ENCODE assay signal across 23 cellular contexts in genomic region chr9:34709196-34709978, GRCh38. TPM values are rescaled to one million over a fixed set of nuclear protein-coding genes. Genes with fewer than 3 reads are reported as not detected.
DNase-seq lines count a peak whose midpoint lies in the region; ATAC-seq and TF ChIP-seq lines count a peak whose summit lies in the region.
"Had no signal": no experiment of that assay in that cellular context is flagged by ENCODE, and none has a peak within 500 bp of the region (broad histone marks: within the 10 kb centered on the region; RNA-seq: fewer than 3 reads in every experiment).

No MANE protein-coding gene starts in this region.

- H3K27ac Mint-ChIP-seq in activated naive CD8-positive, alpha-beta T cell treated with anti-CD3 and anti-CD28 coated beads, Interleukin-2, amount 50 U/mL, for 24 hours, result no peak overlapping the region
- H3K27ac Mint-ChIP-seq in activated naive CD8-positive, alpha-beta T cell treated with anti-CD3 and anti-CD28 coated beads for 36 hours, result no peak overlapping the region
- no peak overlapping the region for H3K27ac Mint-ChIP-seq in naive thymus-derived CD4-positive, alpha-beta T cell
- no peak overlapping the region for H3K27ac Mint-ChIP-seq in neural progenitor cell

- POLR2A ChIA-PET in naive thymus-derived CD4-positive, alpha-beta T cell (lab: Charles Lee), result no interaction called here

- no peaks in the 10 kb centered on the region for H4K20me1 ChIP-seq in neural progenitor cell (ENCODE audit: low read depth)

- H3K4me3 ChIP-seq in naive thymus-derived CD4-positive, alpha-beta T cell (ENCODE audit: low read length), result no peak overlapping the region
- H3K4me3 ChIP-seq in upper lobe of right lung (no peak overlapping the region), neural progenitor cell (no peak overlapping the region)
- H3K4me3 ChIP-seq: SJCRH30 had no signal

- H2AFZ ChIP-seq in neural progenitor cell (replicated peaks), result no peak overlapping the region

- DNase-seq in activated naive CD8-positive, alpha-beta T cell treated with anti-CD3 and anti-CD28 coated beads, Interleukin-2, amount 50 U/mL, for 24 hours, result no peak
- no peak for DNase-seq in activated naive CD8-positive, alpha-beta T cell treated with anti-CD3 and anti-CD28 coated beads for 36 hours
- DNase-seq in left ventricle myocardium superior, result no peak
- no peak for DNase-seq in naive thymus-derived CD4-positive, alpha-beta T cell
- DNase-seq in upper lobe of right lung, result no peak
- DNase-seq in NCI-H2081 treated with DMSO at 0.1 percent for 48 hours (lab: John Stamatoyannopoulos, UW), result no peak
- no peak for DNase-seq in neural progenitor cell (ENCODE audit: low spot score)
- no peak for DNase-seq in amniotic stem cell (lab: John Stamatoyannopoulos, UW)
- DNase-seq: AML-193, DND-41, H7, IMR-90, NCI-H1417 treated with DMSO at 0.1 percent for 48 hours, NCI-H187 treated with DMSO at 0.1 percent for 48 hours, NCI-H524, NCI-H82, PC-3 had no signal

- H3K27me3 Mint-ChIP-seq in activated naive CD8-positive, alpha-beta T cell treated with anti-CD3 and anti-CD28 coated beads, Interleukin-2, amount 50 U/mL, for 24 hours, result peaks cover 7% of the 10 kb centered on the region
- peaks cover 3% of the 10 kb centered on the region for H3K27me3 Mint-ChIP-seq in activated naive CD8-positive, alpha-beta T cell treated with anti-CD3 and anti-CD28 coated beads for 36 hours
- peaks cover 0 to 21% (median 10%) of the 10 kb centered on the region in 5 donors for H3K27me3 Mint-ChIP-seq in naive thymus-derived CD4-positive, alpha-beta T cell
- H3K27me3 Mint-ChIP-seq in neural progenitor cell (ENCODE audit: insufficient read depth, low read depth), result peaks cover 2% of the 10 kb centered on the region

- H3K27ac ChIP-seq in naive thymus-derived CD4-positive, alpha-beta T cell (ENCODE audit: low read depth, low read length), result no peak overlapping the region
- H3K27ac ChIP-seq in upper lobe of right lung (no peak overlapping the region), neural progenitor cell (no peak overlapping the region)
- H3K27ac ChIP-seq: 22Rv1, RWPE1, SJCRH30 had no signal

- intact Hi-C loops in left ventricle myocardium superior (cut with micrococcal nuclease), result no loop called here
- intact Hi-C loops in naive thymus-derived CD4-positive, alpha-beta T cell (cut with micrococcal nuclease), result loop anchor here in 1 of 2 donors (10.0 kb wide), 1 partner anchor 275 kb away; the partner anchor contains the start of gene DNAJB5
- intact Hi-C loops in upper lobe of right lung (cut with DNase I), result no loop called here

- H3K4me1 Mint-ChIP-seq in activated naive CD8-positive, alpha-beta T cell treated with anti-CD3 and anti-CD28 coated beads, Interleukin-2, amount 50 U/mL, for 24 hours, result no peaks in the 10 kb centered on the region
- H3K4me1 Mint-ChIP-seq in activated naive CD8-positive, alpha-beta T cell treated with anti-CD3 and anti-CD28 coated beads for 36 hours, result no peaks in the 10 kb centered on the region
- H3K4me1 Mint-ChIP-seq in naive thymus-derived CD4-positive, alpha-beta T cell, result no peaks in the 10 kb centered on the region
- H3K4me1 Mint-ChIP-seq in neural progenitor cell, result no peaks in the 10 kb centered on the region

- H3K9me3 Mint-ChIP-seq in activated naive CD8-positive, alpha-beta T cell treated with anti-CD3 and anti-CD28 coated beads, Interleukin-2, amount 50 U/mL, for 24 hours, result no peaks in the 10 kb centered on the region
- H3K9me3 Mint-ChIP-seq in activated naive CD8-positive, alpha-beta T cell treated with anti-CD3 and anti-CD28 coated beads for 36 hours, result no peaks in the 10 kb centered on the region
- H3K9me3 Mint-ChIP-seq in naive thymus-derived CD4-positive, alpha-beta T cell, result peaks cover 0 to 5% (median 0%) of the 10 kb centered on the region in 11 donors
- H3K9me3 Mint-ChIP-seq in neural progenitor cell, result no peaks in the 10 kb centered on the region

- CTCF ChIA-PET in naive thymus-derived CD4-positive, alpha-beta T cell (lab: Charles Lee), result interaction anchor here (0.7 kb wide), 1 partner anchor 118 kb away, joined by 3 read pairs; no protein-coding TSS in a partner anchor

- ATAC-seq in activated naive CD8-positive, alpha-beta T cell treated with anti-CD3 and anti-CD28 coated beads, Interleukin-2, amount 50 U/mL, for 24 hours, result peak; percentile 10
- peak; percentile 23 for ATAC-seq in left ventricle myocardium superior
- peak; percentile 24 for ATAC-seq in naive thymus-derived CD4-positive, alpha-beta T cell
- ATAC-seq in upper lobe of right lung, result peak; percentile 34
- ATAC-seq: PC-3 had no signal

- H3K79me2 ChIP-seq in neural progenitor cell (ENCODE audit: low read depth), result no peaks in the 10 kb centered on the region

- H3K27me3 ChIP-seq in naive thymus-derived CD4-positive, alpha-beta T cell (ENCODE audit: control insufficient read depth in 2 of 2, insufficient read depth in 2 of 2, low read length in 2 of 2), result no peaks in the 10 kb centered on the region
- no peaks in the 10 kb centered on the region for H3K27me3 ChIP-seq in upper lobe of right lung
- H3K27me3 ChIP-seq in neural progenitor cell, result no peaks in the 10 kb centered on the region
- H3K27me3 ChIP-seq: SJCRH30 had no signal

- H3K36me3 ChIP-seq in naive thymus-derived CD4-positive, alpha-beta T cell (ENCODE audit: control insufficient read depth in 2 of 3, insufficient read depth in 3 of 3, low read length in 3 of 3), result no peaks in the 10 kb centered on the region
- H3K36me3 ChIP-seq in upper lobe of right lung, result no peaks in the 10 kb centered on the region
- no peaks in the 10 kb centered on the region for H3K36me3 ChIP-seq in neural progenitor cell
- H3K36me3 ChIP-seq: SJCRH30 had no signal

- no peak overlapping the region for H3K4me3 Mint-ChIP-seq in activated naive CD8-positive, alpha-beta T cell treated with anti-CD3 and anti-CD28 coated beads, Interleukin-2, amount 50 U/mL, for 24 hours
- no peak overlapping the region for H3K4me3 Mint-ChIP-seq in activated naive CD8-positive, alpha-beta T cell treated with anti-CD3 and anti-CD28 coated beads for 36 hours
- no peak overlapping the region for H3K4me3 Mint-ChIP-seq in naive thymus-derived CD4-positive, alpha-beta T cell
- H3K4me3 Mint-ChIP-seq in neural progenitor cell, result no peak overlapping the region

- no peak for TF ChIP-seq CTCF in upper lobe of right lung (IDR thresholded peaks at IDR 0.05)
- TF ChIP-seq CTCF in neural progenitor cell (IDR thresholded peaks at IDR 0.05), result no peak

- no peaks in the 10 kb centered on the region for H3K9me3 ChIP-seq in naive thymus-derived CD4-positive, alpha-beta T cell (ENCODE audit: control insufficient read depth in 2 of 3, low read length in 3 of 3)
- no peaks in the 10 kb centered on the region for H3K9me3 ChIP-seq in upper lobe of right lung
- H3K9me3 ChIP-seq in neural progenitor cell (ENCODE audit: low read depth), result no peaks in the 10 kb centered on the region
- H3K9me3 ChIP-seq: SJCRH30 had no signal

- no peaks in the 10 kb centered on the region for H3K4me1 ChIP-seq in naive thymus-derived CD4-positive, alpha-beta T cell (ENCODE audit: control insufficient read depth in 2 of 2, insufficient read depth in 2 of 2, low read length in 2 of 2)
- peaks cover 9% of the 10 kb centered on the region for H3K4me1 ChIP-seq in upper lobe of right lung
- no peaks in the 10 kb centered on the region for H3K4me1 ChIP-seq in neural progenitor cell
- H3K4me1 ChIP-seq: SJCRH30 had no signal

- no peaks in the 10 kb centered on the region for H3K36me3 Mint-ChIP-seq in activated naive CD8-positive, alpha-beta T cell treated with anti-CD3 and anti-CD28 coated beads, Interleukin-2, amount 50 U/mL, for 24 hours (ENCODE audit: low read depth)
- no peaks in the 10 kb centered on the region for H3K36me3 Mint-ChIP-seq in activated naive CD8-positive, alpha-beta T cell treated with anti-CD3 and anti-CD28 coated beads for 36 hours
- H3K36me3 Mint-ChIP-seq in naive thymus-derived CD4-positive, alpha-beta T cell, result peaks cover 0 to 4% (median 0%) of the 10 kb centered on the region in 5 donors
- H3K36me3 Mint-ChIP-seq in neural progenitor cell, result no peaks in the 10 kb centered on the region

- H3K9ac ChIP-seq in neural progenitor cell, result no peak overlapping the region

- no peaks in the 10 kb centered on the region for H3F3A ChIP-seq in neural progenitor cell (ENCODE audit: low read depth)

- H3K4me2 ChIP-seq in neural progenitor cell, result no peak overlapping the region

RNA-seq across cellular contexts. Expression of gene CCL21, which starts 0.5 kb away (rescaled TPM):
- not detected for total RNA-seq in activated naive CD8-positive, alpha-beta T cell treated with anti-CD3 and anti-CD28 coated beads for 36 hours
- total RNA-seq in left ventricle myocardium superior (32.5 TPM), upper lobe of right lung (37.7 TPM), neural progenitor cell (ENCODE audit: low replicate concordance) (not detected in 2 replicates)
- total RNA-seq in naive thymus-derived CD4-positive, alpha-beta T cell, result not detected
- not detected for polyA plus RNA-seq in naive thymus-derived CD4-positive, alpha-beta T cell
- total RNA-seq: G401, H7, HT-29, IMR-90, M059J, PC-3, SJCRH30 had no signal
- polyA plus RNA-seq: IMR-90 had no signal

RNA-seq across cellular contexts. Expression of gene CCL19, which starts 18.3 kb away (rescaled TPM):
- not detected for total RNA-seq in activated naive CD8-positive, alpha-beta T cell treated with anti-CD3 and anti-CD28 coated beads for 36 hours
- total RNA-seq in left ventricle myocardium superior (2.1 TPM), upper lobe of right lung (1.1 TPM), neural progenitor cell (ENCODE audit: low replicate concordance) (not detected in 2 replicates)
- total RNA-seq in naive thymus-derived CD4-positive, alpha-beta T cell, result not detected
- not detected for polyA plus RNA-seq in naive thymus-derived CD4-positive, alpha-beta T cell
- total RNA-seq: G401, H7, HT-29, IMR-90, M059J, PC-3, SJCRH30 had no signal
- polyA plus RNA-seq: IMR-90 had no signal

RNA-seq across cellular contexts. Expression of gene CCL27, which starts 46.9 kb away (rescaled TPM):
- total RNA-seq in activated naive CD8-positive, alpha-beta T cell treated with anti-CD3 and anti-CD28 coated beads for 36 hours, result under 1 TPM in 1 of 2 experiments, not detected in 1; 0.82 TPM
- total RNA-seq in left ventricle myocardium superior, result not detected
- total RNA-seq in naive thymus-derived CD4-positive, alpha-beta T cell, result not detected
- not detected for polyA plus RNA-seq in naive thymus-derived CD4-positive, alpha-beta T cell
- not detected for total RNA-seq in upper lobe of right lung
- 0.37 and 0.67 TPM in 2 replicates for total RNA-seq in neural progenitor cell (ENCODE audit: low replicate concordance)
- total RNA-seq: G401, HT-29, M059J, PC-3, SJCRH30 had no signal

RNA-seq across cellular contexts. Expression of gene IL11RA, which starts 57.4 kb away (rescaled TPM):
- 10 to 100 TPM; 12.1 to 13.0 TPM for total RNA-seq in activated naive CD8-positive, alpha-beta T cell treated with anti-CD3 and anti-CD28 coated beads for 36 hours
- total RNA-seq in left ventricle myocardium superior, result 51.7 TPM
- total RNA-seq in naive thymus-derived CD4-positive, alpha-beta T cell, result 100 to 1,000 TPM in 4 of 5 experiments, 10 to 100 TPM in 1; 81.7 to 185 (median 144) TPM
- 1 to 10 TPM; 8.5 to 8.6 TPM for polyA plus RNA-seq in naive thymus-derived CD4-positive, alpha-beta T cell
- 18.7 TPM for total RNA-seq in upper lobe of right lung
- total RNA-seq in neural progenitor cell (ENCODE audit: low replicate concordance), result 11.4 and 12.7 TPM in 2 replicates

Comparison
In these comparisons a context has a peak if more than half of its experiments do, and no peak if none do; other contexts are left out.
1. RNA of gene CCL21, which starts 0.5 kb away (total RNA-seq): 37.7 TPM in upper lobe of right lung (single experiment) and 32.5 TPM in left ventricle myocardium superior (single experiment); not detected in activated naive CD8-positive, alpha-beta T cell treated with anti-CD3 and anti-CD28 coated beads for 36 hours, not detected in naive thymus-derived CD4-positive, alpha-beta T cell and not detected in neural progenitor cell; every median in the first group is over 10 times any median in the second.
2. Peak in every context shown above with its lines, with median percentiles within 50 percentile points of each other: ATAC-seq.